ENCODE assay signal across 26 cellular contexts in the genomic region with DNA sequence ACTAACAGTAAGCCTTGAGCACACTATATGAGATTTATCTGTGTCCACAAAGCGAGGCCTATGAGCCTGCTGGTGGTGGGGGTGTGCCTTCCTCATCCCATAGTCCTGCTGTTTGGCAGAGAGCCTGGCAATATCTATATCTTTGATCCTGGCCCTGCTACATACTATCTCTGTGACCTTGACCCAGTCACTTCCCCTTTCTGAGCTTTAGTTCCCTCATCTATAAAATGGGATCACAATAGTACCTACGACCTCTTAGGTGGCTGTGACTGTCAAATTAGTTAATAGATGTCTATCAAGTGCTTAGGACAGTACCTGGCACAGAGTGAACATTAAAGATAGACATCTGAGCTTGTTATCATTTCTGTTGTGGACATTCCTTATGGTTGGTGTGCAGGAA.
"Had no signal": no experiment of that assay in that cellular context is flagged by ENCODE, and none has a peak within 500 bp of the region (broad histone marks: within the 10 kb centered on the region; RNA-seq: fewer than 3 reads in every experiment).

No MANE protein-coding gene starts in this region.

- ATAC-seq: activated CD8-positive, alpha-beta T cell treated with anti-CD3 and anti-CD28 coated beads for 36 hours; activated T-cell treated with anti-CD3 and anti-CD28 coated beads, Interleukin-2, amount 50 U/mL, for 72 hours; activated T-helper 17 cell treated with anti-CD3 and anti-CD28 coated beads, Interleukin-2, amount 50 U/mL, for 72 hours; SK-N-SH treated with all-trans-retinoic acid at 6 μM for 48 hours; T-cell had no signal

- DNase-seq: activated B cell treated with CpG ODN at 0.5 μM for 24 hours; activated CD4-positive, alpha-beta T cell treated with anti-CD3 and anti-CD28 coated beads for 4 hours; activated CD4-positive, CD25-positive, alpha-beta regulatory T cell treated with anti-CD3 and anti-CD28 coated beads, Interleukin-2, amount 50 U/mL, for 72 hours; activated CD8-positive, alpha-beta T cell treated with anti-CD3 and anti-CD28 coated beads for 36 hours; activated gamma-delta T cell; activated naive CD4-positive, alpha-beta T cell treated with Interleukin-2 at 50 U/mL for 16 hours; activated naive CD8-positive, alpha-beta T cell treated with anti-CD3 and anti-CD28 coated beads, Interleukin-2, amount 10 ng/mL, durations not matched to agents 7 days and 5 days; activated T-cell treated with anti-CD3 and anti-CD28 coated beads, Interleukin-2, amount 50 U/mL, for 1 hour; activated T-cell treated with anti-CD3 and anti-CD28 coated beads, Interleukin-2, amount 50 U/mL, for 72 hours; amygdala; NCI-H1048; NCI-H1694; NCI-H2029; NCI-H524 treated with DMSO at 0.1 percent for 48 hours; PC-3; Peyer's patch; RPMI8226; SIG-M5; T-cell; T-helper 2 cell; T-helper 9 cell had no signal

- H3K27ac ChIP-seq: ascending aorta, cardiac muscle cell, Peyer's patch, VCaP had no signal

- H3K4me3 ChIP-seq: ascending aorta, cardiac muscle cell, Peyer's patch had no signal
